Comparison of ENCODE assay signal across 14 cellular contexts in genomic region chr22:44348963-44349950, GRCh38. TPM values are rescaled to one million over a fixed set of nuclear protein-coding genes. Genes with fewer than 3 reads are reported as not detected.
"Had no signal": no experiment of that assay in that cellular context is flagged by ENCODE, and none has a peak within 500 bp of the region (broad histone marks: within the 10 kb centered on the region; RNA-seq: fewer than 3 reads in every experiment).

No MANE protein-coding gene starts in this region.

- DNase-seq: activated gamma-delta T cell treated with Interleukin-2 at 50 U/mL for 16 hours; activated naive CD8-positive, alpha-beta T cell treated with anti-CD3 and anti-CD28 coated beads, Interleukin-2, amount 10 ng/mL, durations not matched to agents 7 days and 5 days; activated T-cell treated with anti-CD3 and anti-CD28 coated beads, Interleukin-2, amount 50 U/mL, for 48 hours; aorta; effector CD4-positive, alpha-beta T cell; hypothalamus; natural killer cell; SW 1271; uterus had no signal

- ATAC-seq: activated CD4-positive, CD25-positive, alpha-beta regulatory T cell treated with anti-CD3 and anti-CD28 coated beads, Interleukin-2, amount 50 U/mL, for 24 hours; natural killer cell had no signal

- H3K27ac ChIP-seq: coronary artery, gastroesophageal sphincter, skin epidermis, thyroid gland, uterus had no signal

- H3K27me3 ChIP-seq: thyroid gland, uterus had no signal

- H3K36me3 ChIP-seq: gastroesophageal sphincter, thyroid gland, uterus had no signal

- H3K4me3 ChIP-seq: coronary artery, gastroesophageal sphincter, skin epidermis, thyroid gland, uterus had no signal

- H3K4me1 ChIP-seq: uterus had no signal

- H3K9me3 ChIP-seq: gastroesophageal sphincter, thyroid gland, uterus had no signal

RNA-seq across cellular contexts. Expression of gene SHISAL1, which starts 36.5 kb away (rescaled TPM):
- total RNA-seq: activated naive CD8-positive, alpha-beta T cell treated with anti-CD3 and anti-CD28 coated beads, Interleukin-2, amount 10 ng/mL, durations not matched to agents 7 days and 5 days; natural killer cell had no signal
